31 cellular contexts compared by ENCODE assay signal in genomic region chr1:236497908-236498307, GRCh38.
"Had no signal": no experiment of that assay in that cellular context is flagged by ENCODE, and none has a peak within 500 bp of the region (broad histone marks: within the 10 kb centered on the region; RNA-seq: fewer than 3 reads in every experiment).

No MANE protein-coding gene starts in this region.

- H3K27ac ChIP-seq: neural progenitor cell, ovary, parathyroid adenoma, psoas muscle, skin epidermis, spleen, suprapubic skin, testis, tibial artery, transverse colon, upper lobe of right lung, uterus had no signal

- H3K36me3 Mint-ChIP-seq: natural killer cell; neural progenitor cell; stimulated activated memory B cell treated with anti-CD40 and anti-IgM and Interleukin-4, amounts not matched to agents 10 μg/mL and 1 μg/mL and 100 μg/mL, for 72 hours; type B pancreatic cell had no signal

- H3K4me3 ChIP-seq: neural progenitor cell, ovary, psoas muscle, skin epidermis, smooth muscle cell, spleen, suprapubic skin, testis, tibial artery, transverse colon, upper lobe of right lung, uterus had no signal

- H3K27me3 Mint-ChIP-seq: progenitor cell of endocrine pancreas, type B pancreatic cell had no signal

- H3K79me2 ChIP-seq: parathyroid adenoma had no signal

- H3K27me3 ChIP-seq: neural progenitor cell, ovary, spleen, suprapubic skin, testis, transverse colon, upper lobe of right lung, uterus had no signal

- DNase-seq: natural killer cell; occipital lobe; ovary; posterior cingulate gyrus; psoas muscle; right cardiac atrium; spleen; stimulated activated CD4-positive, alpha-beta T cell treated with anti-CD3 and anti-CD28 coated beads, Interleukin-12 subunit alpha, Interleukin-12 subunit beta, amount 100 ng/mL, for 4 hours; stimulated activated CD4-positive, alpha-beta T cell treated with anti-CD3 and anti-CD28 coated beads, Interleukin-1b, Interleukin-23, amount 100 ng/mL, for 48 hours; stimulated activated CD4-positive, alpha-beta T cell treated with anti-CD3 and anti-CD28 coated beads, Interleukin-4, amount 100 ng/mL, for 1 hour; stimulated activated CD4-positive, alpha-beta T cell treated with anti-CD3 and anti-CD28 coated beads, Interleukin-4, amount 100 ng/mL, for 4 hours; stimulated activated CD8-positive, alpha-beta memory T cell treated with anti-CD3 and anti-CD28 coated beads, Interleukin-4, amount 100 ng/mL, for 48 hours; stimulated activated naive CD4-positive, alpha-beta T cell; stimulated activated naive CD8-positive, alpha-beta T cell treated with anti-CD3 and anti-CD28 coated beads, Interleukin-15, amount 100 ng/mL, for 72 hours; stimulated activated naive CD8-positive, alpha-beta T cell treated with anti-CD3 and anti-CD28 coated beads, Interleukin-15, Interleukin-2, amounts not matched to agents 100 U/mL and 50 U/mL, for 24 hours; substantia nigra; testis; tibial artery; transverse colon; upper lobe of right lung; uterus had no signal

- H3K4me1 ChIP-seq: psoas muscle, uterus had no signal

- H2AFZ ChIP-seq: neural progenitor cell, parathyroid adenoma had no signal

- H3K27ac Mint-ChIP-seq: natural killer cell; nephron; neural progenitor cell; progenitor cell of endocrine pancreas; stimulated activated memory B cell treated with anti-CD40 and anti-IgM and Interleukin-4, amounts not matched to agents 10 μg/mL and 1 μg/mL and 100 μg/mL, for 72 hours; stimulated activated naive CD8-positive, alpha-beta T cell treated with anti-CD3 and anti-CD28 coated beads, Interleukin-15, amount 100 ng/mL, for 72 hours had no signal

- H3K9ac ChIP-seq: neural progenitor cell, parathyroid adenoma had no signal

- H3K4me3 Mint-ChIP-seq: natural killer cell; nephron; neural progenitor cell; stimulated activated memory B cell treated with anti-CD40 and anti-IgM and Interleukin-4, amounts not matched to agents 10 μg/mL and 1 μg/mL and 100 μg/mL, for 72 hours; stimulated activated naive CD8-positive, alpha-beta T cell treated with anti-CD3 and anti-CD28 coated beads, Interleukin-15, amount 100 ng/mL, for 72 hours; type B pancreatic cell had no signal

- ATAC-seq: natural killer cell; psoas muscle; right cardiac atrium; sciatic nerve; stimulated activated memory B cell treated with anti-CD40 and anti-IgM and Interleukin-4, amounts not matched to agents 10 μg/mL and 1 μg/mL and 100 μg/mL, for 72 hours; stimulated activated naive CD8-positive, alpha-beta T cell treated with anti-CD3 and anti-CD28 coated beads, Interleukin-15, amount 100 ng/mL, for 72 hours; stimulated activated naive CD8-positive, alpha-beta T cell treated with anti-CD3 and anti-CD28 coated beads, Interleukin-15, Interleukin-2, amounts not matched to agents 100 U/mL and 50 U/mL, for 24 hours; upper lobe of right lung had no signal

- H3K9me3 ChIP-seq: ovary, psoas muscle, spleen, suprapubic skin, testis, tibial artery, transverse colon, upper lobe of right lung, uterus had no signal

- H3K4me2 ChIP-seq: neural progenitor cell, smooth muscle cell had no signal

- H3K36me3 ChIP-seq: neural progenitor cell, ovary, spleen, suprapubic skin, tibial artery, transverse colon, upper lobe of right lung, uterus had no signal

- H3K9me3 Mint-ChIP-seq: natural killer cell; nephron; neural progenitor cell; stimulated activated memory B cell treated with anti-CD40 and anti-IgM and Interleukin-4, amounts not matched to agents 10 μg/mL and 1 μg/mL and 100 μg/mL, for 72 hours; stimulated activated naive CD8-positive, alpha-beta T cell treated with anti-CD3 and anti-CD28 coated beads, Interleukin-15, amount 100 ng/mL, for 72 hours had no signal
